In genomic region chr10:31124852-31125251, GRCh38 we compare ENCODE assay signal across 14 cellular contexts.
"Had no signal": no experiment of that assay in that cellular context is flagged by ENCODE, and none has a peak within 500 bp of the region (broad histone marks: within the 10 kb centered on the region; RNA-seq: fewer than 3 reads in every experiment).

No MANE protein-coding gene starts in this region.

- H3K9me3 ChIP-seq: esophagus muscularis mucosa, gastroesophageal sphincter, pancreas, transverse colon had no signal

- H3K9me3 Mint-ChIP-seq: neural crest cell, T-cell had no signal

- H3K27ac ChIP-seq: esophagus muscularis mucosa, gastroesophageal sphincter, pancreas, transverse colon, VCaP had no signal

- H3K4me3 ChIP-seq: esophagus muscularis mucosa, gastroesophageal sphincter, pancreas, transverse colon had no signal

- ATAC-seq: activated CD8-positive, alpha-beta memory T cell treated with anti-CD3 and anti-CD28 coated beads, Interleukin-2, amount 10 ng/mL, durations not matched to agents 7 days and 5 days; gastroesophageal sphincter; pancreas; T-cell had no signal

- H3K4me1 Mint-ChIP-seq: activated CD8-positive, alpha-beta memory T cell treated with anti-CD3 and anti-CD28 coated beads, Interleukin-2, amount 10 ng/mL, durations not matched to agents 7 days and 5 days; T-cell had no signal

- H3K4me3 Mint-ChIP-seq: activated CD8-positive, alpha-beta memory T cell treated with anti-CD3 and anti-CD28 coated beads, Interleukin-2, amount 10 ng/mL, durations not matched to agents 7 days and 5 days; neural crest cell; T-cell had no signal

- H3K27me3 ChIP-seq: esophagus muscularis mucosa, gastroesophageal sphincter, pancreas, transverse colon had no signal

- H3K36me3 ChIP-seq: esophagus muscularis mucosa, gastroesophageal sphincter, pancreas, transverse colon had no signal

- H3K27ac Mint-ChIP-seq: activated CD8-positive, alpha-beta memory T cell treated with anti-CD3 and anti-CD28 coated beads, Interleukin-2, amount 10 ng/mL, durations not matched to agents 7 days and 5 days; T-cell had no signal

- H3K36me3 Mint-ChIP-seq: activated CD8-positive, alpha-beta memory T cell treated with anti-CD3 and anti-CD28 coated beads, Interleukin-2, amount 10 ng/mL, durations not matched to agents 7 days and 5 days; T-cell had no signal

- DNase-seq: activated CD8-positive, alpha-beta memory T cell treated with anti-CD3 and anti-CD28 coated beads, Interleukin-2, amount 10 ng/mL, durations not matched to agents 7 days and 5 days; activated naive CD4-positive, alpha-beta T cell treated with anti-CD3 and anti-CD28 coated beads, Interleukin-2, amount 50 U/mL, for 16 hours; hippocampal formation; kidney glomerular epithelial cell; pancreas; stimulated activated CD4-positive, alpha-beta T cell treated with anti-CD3 and anti-CD28 coated beads, Interleukin-15, amount 100 ng/mL, for 24 hours; stimulated activated CD4-positive, alpha-beta T cell treated with anti-CD3 and anti-CD28 coated beads, Interleukin-4, amount 100 ng/mL, for 4 hours; substantia nigra; T-cell; transverse colon had no signal

- H3K27me3 Mint-ChIP-seq: activated CD8-positive, alpha-beta memory T cell treated with anti-CD3 and anti-CD28 coated beads, Interleukin-2, amount 10 ng/mL, durations not matched to agents 7 days and 5 days; T-cell had no signal
